ENCODE assay signal across 9 cellular contexts in genomic region chr11:46112961-46113617, GRCh38. TPM values are rescaled to one million over a fixed set of nuclear protein-coding genes. Genes with fewer than 3 reads are reported as not detected.
DNase-seq lines count a peak whose midpoint lies in the region; TF ChIP-seq lines count a peak whose summit lies in the region.
"Had no signal": no experiment of that assay in that cellular context is flagged by ENCODE, and none has a peak within 500 bp of the region (broad histone marks: within the 10 kb centered on the region; RNA-seq: fewer than 3 reads in every experiment).

No MANE protein-coding gene starts in this region.

- peak overlapping the region; percentile 21 for H3K9ac ChIP-seq in SK-N-MC (ENCODE audit: insufficient read length)

- H3K9me3 ChIP-seq in SK-N-MC (ENCODE audit: low read depth, low read length), result no peaks in the 10 kb centered on the region

- H3K27ac ChIP-seq in SK-N-MC, result peak overlapping the region; percentile 28; the same call in 1 of the 2 replicates
- H3K27ac ChIP-seq: skin epidermis, VCaP had no signal

- no peaks in the 10 kb centered on the region for H3K9me3 Mint-ChIP-seq in nephron

- H3K4me3 ChIP-seq in SK-N-MC (peak overlapping the region; percentile 54), epithelial cell of esophagus (ENCODE audit: low read length) (no peak overlapping the region)
- H3K4me3 ChIP-seq: skin epidermis had no signal

- H3K4me1 Mint-ChIP-seq in nephron, result peaks cover 47% of the 10 kb centered on the region

- H3K27ac Mint-ChIP-seq in nephron, result peak overlapping the region; percentile 25 to 80 (median 70)

- H3K36me3 Mint-ChIP-seq in nephron (ENCODE audit: low read depth), result no peaks in the 10 kb centered on the region

- no peaks in the 10 kb centered on the region for H3K27me3 Mint-ChIP-seq in nephron (ENCODE audit: low read depth)

- no peak for TF ChIP-seq CTCF in GM20000 (IDR thresholded peaks at IDR 0.05; ENCODE audit: extremely low read depth, missing control alignments)
- no peak for TF ChIP-seq CTCF in epithelial cell of esophagus (IDR thresholded peaks at IDR 0.05; ENCODE audit: insufficient read depth, low read depth, low read length, missing control alignments)
- no peak for TF ChIP-seq CTCF in nephron (IDR thresholded peaks at IDR 0.05; ENCODE audit: unreplicated experiment in 3 of 3)

- peak; percentile 50 for DNase-seq in Daoy (ENCODE audit: low read depth)
- peak; percentile 45 for DNase-seq in GM20000 (ENCODE audit: low spot score)
- DNase-seq in Kasumi-1 (lab: John Stamatoyannopoulos, UW), result peak; percentile 96
- peak; percentile 80 for DNase-seq in SK-N-MC (ENCODE audit: low read depth, low spot score)
- peak; percentile 77 for DNase-seq in epithelial cell of esophagus (ENCODE audit: low read depth)
- DNase-seq in dedifferentiated amniotic fluid mesenchymal stem cell (ENCODE audit: extremely low spot score), result no peak

- H3K4me3 Mint-ChIP-seq in nephron, result peak overlapping the region in 2 of 3 experiments; percentile 23 to 62

- H3K36me3 ChIP-seq in SK-N-MC (ENCODE audit: insufficient read depth, low read length), result no peaks in the 10 kb centered on the region

RNA-seq across cellular contexts. Expression of gene PHF21A, which starts 8.2 kb away (rescaled TPM):
- 4.8 and 11.3 TPM in 2 replicates for total RNA-seq in Daoy (2014; rRNA removed; shearing (Covaris generic))
